21 cellular contexts compared by ENCODE assay signal in genomic region chr11:118000850-118001228, GRCh38. TPM values are rescaled to one million over a fixed set of nuclear protein-coding genes. Genes with fewer than 3 reads are reported as not detected.
DNase-seq lines count a peak whose midpoint lies in the region; ATAC-seq, FAIRE-seq and TF ChIP-seq lines count a peak whose summit lies in the region.
"Had no signal": no experiment of that assay in that cellular context is flagged by ENCODE, and none has a peak within 500 bp of the region (broad histone marks: within the 10 kb centered on the region; RNA-seq: fewer than 3 reads in every experiment).

No MANE protein-coding gene starts in this region.

- H3K4me3 ChIP-seq in CD8-positive, alpha-beta T cell (ENCODE audit: low read depth, low read length), result no peak overlapping the region
- H3K4me3 ChIP-seq in K562, result no peak overlapping the region

- H3K4me3 Mint-ChIP-seq in CD8-positive, alpha-beta T cell, result no peak overlapping the region
- peak overlapping the region; percentile 87 for H3K4me3 Mint-ChIP-seq in natural killer cell
- H3K4me3 Mint-ChIP-seq: WTC11 had no signal

- intact Hi-C loops in CD8-positive, alpha-beta T cell (cut with DNase I, micrococcal nuclease), result loop anchor here (5.0 kb wide), 2 partner anchors 51 to 174 kb away; no protein-coding TSS in a partner anchor
- intact Hi-C loops in K562 (cut with micrococcal nuclease) (no loop called here), natural killer cell (cut with micrococcal nuclease) (loop anchor here (10.0 kb wide), 1 partner anchor 224 kb away; the partner anchor contains the start of gene JAML)

- no peak for ATAC-seq in CD8-positive, alpha-beta T cell
- no peak for ATAC-seq in K562
- ATAC-seq in natural killer cell, result no peak
- ATAC-seq in HG02798 (IDR thresholded peaks at IDR 0.05; ENCODE audit: poor library complexity, unreplicated experiment), result no peak
- ATAC-seq: HCT116, WTC11 had no signal

- DNase-seq in CD8-positive, alpha-beta T cell, result no peak
- DNase-seq in OCI-M1 (lab: John Stamatoyannopoulos, UW) (peak; percentile 51), K562 (ENCODE audit: extremely low read depth in 1 of 4, low spot score in 3 of 4) (no peak), natural killer cell (no peak), NCI-H524 treated with DMSO at 0.1 percent for 48 hours (lab: John Stamatoyannopoulos, UW) (no peak), germinal center (ENCODE audit: low spot score) (no peak)
- DNase-seq: AML-193, brain microvascular endothelial cell, IMR-90, MV-4-11, naive B cell, NCI-H2029, NCI-H510A, SHP77, substantia nigra had no signal

- in situ Hi-C loops in K562 (cut with MboI), result no loop called here

- H3K79me2 ChIP-seq in K562 (ENCODE audit: control insufficient read depth, insufficient read depth, low read length), result no peaks in the 10 kb centered on the region

- no peak for FAIRE-seq in K562 (lab: Jason Lieb, UNC)
- FAIRE-seq: D721Med, G401.6 had no signal

- H3K4me1 Mint-ChIP-seq in CD8-positive, alpha-beta T cell (ENCODE audit: low read depth), result peaks cover 92% of the 10 kb centered on the region
- H3K4me1 Mint-ChIP-seq in natural killer cell, result peaks cover 83 to 92% of the 10 kb centered on the region in 2 donors

- no peaks in the 10 kb centered on the region for H3K27me3 Mint-ChIP-seq in CD8-positive, alpha-beta T cell (ENCODE audit: low read depth)
- H3K27me3 Mint-ChIP-seq in natural killer cell (ENCODE audit: low read depth in 2 of 2), result no peaks in the 10 kb centered on the region
- H3K27me3 Mint-ChIP-seq: naive B cell had no signal

- CTCF ChIA-PET in CD8-positive, alpha-beta T cell (lab: Charles Lee), result interaction anchor here (1.3 to 27.1 kb wide), 8 partner anchors 8 to 52 kb away, joined by 3 to 403 read pairs (median 20); partner anchors contain the start of gene IL10RA
- CTCF ChIA-PET in K562 (lab: Yijun Ruan, JAX; ENCODE audit: low intra/inter-chr PET ratio), result no interaction called here

- BruUV-seq in K562 (replicated peaks; lab: Mats Ljungman, UMichigan), result no TSS peak

- POLR2A ChIA-PET in CD8-positive, alpha-beta T cell (lab: Charles Lee), result interaction anchor here (0.7 to 27.3 kb wide), 8 partner anchors 6 to 185 kb away, joined by 3 to 633 read pairs (median 138); partner anchors contain the start of gene IL10RA
- POLR2A ChIA-PET in K562 (lab: Yijun Ruan, JAX), result interaction anchor here (0.5 to 2.3 kb wide), 8 partner anchors 9 to 191 kb away, joined by 3 to 7 read pairs (median 3); partner anchors contain the start of gene IL10RA

- H3K36me3 ChIP-seq in CD8-positive, alpha-beta T cell (ENCODE audit: insufficient read depth, low read length), result peaks cover 33% of the 10 kb centered on the region
- peaks cover 11% of the 10 kb centered on the region; the same call in 2 of the 3 replicates for H3K36me3 ChIP-seq in K562 (ENCODE audit: control insufficient read depth, insufficient read depth, low read length)
- H3K36me3 ChIP-seq: brain microvascular endothelial cell had no signal

- H3K9me3 ChIP-seq in CD8-positive, alpha-beta T cell (ENCODE audit: low read length), result no peaks in the 10 kb centered on the region
- H3K9me3 ChIP-seq in K562 (replicated peaks; ENCODE audit: control insufficient read depth, insufficient read depth, low read depth, low read length), result no peaks in the 10 kb centered on the region; the same call in 1 of the 2 replicates

- TF ChIP-seq POLR2A in K562 (conservative IDR thresholded peaks at IDR 0.05), result no peak

- H3K9me3 Mint-ChIP-seq in CD8-positive, alpha-beta T cell, result peaks cover 2% of the 10 kb centered on the region
- peaks cover 0 to 6% of the 10 kb centered on the region in 2 donors for H3K9me3 Mint-ChIP-seq in natural killer cell

- no peak for TF ChIP-seq EP300 in K562 (IDR thresholded peaks at IDR 0.05; ENCODE audit: low read length)

- peak overlapping the region; percentile 74 for H3K27ac Mint-ChIP-seq in CD8-positive, alpha-beta T cell
- H3K27ac Mint-ChIP-seq in natural killer cell, result peak overlapping the region; percentile 93 to 97
- H3K27ac Mint-ChIP-seq: WTC11 had no signal

- H4K20me1 ChIP-seq in K562 (replicated peaks; ENCODE audit: control insufficient read depth, insufficient read depth, low read length), result no peaks in the 10 kb centered on the region

- no peaks in the 10 kb centered on the region for H3K9me1 ChIP-seq in K562 (ENCODE audit: control insufficient read depth, insufficient read depth, low read length)

- H3K27ac ChIP-seq in CD8-positive, alpha-beta T cell (ENCODE audit: low read depth, low read length), result no peak overlapping the region
- peak overlapping the region; percentile 90 for H3K27ac ChIP-seq in K562 (ENCODE audit: extremely low read depth, low read depth, low read length)
- H3K27ac ChIP-seq: brain microvascular endothelial cell, HL-60 had no signal

- H3K9ac ChIP-seq in K562 (ENCODE audit: insufficient read depth in 1 of 2, low read depth in 2 of 2, low read length in 2 of 2), result peak overlapping the region; percentile 4 to 46; a peak in 2 of 4 replicates

- H3K36me3 Mint-ChIP-seq in CD8-positive, alpha-beta T cell, result peaks cover 59% of the 10 kb centered on the region
- peaks cover 19% of the 10 kb centered on the region for H3K36me3 Mint-ChIP-seq in natural killer cell
- H3K36me3 Mint-ChIP-seq: WTC11 had no signal

- no peak for TF ChIP-seq RAD21 in K562 (CRISPR knock-in tag; conservative IDR thresholded peaks at IDR 0.05 in 1 of 2, IDR thresholded peaks at IDR 0.05 in 1 of 2)

- no peak for TF ChIP-seq CTCF in CD8-positive, alpha-beta T cell (IDR thresholded peaks at IDR 0.05)
- TF ChIP-seq CTCF in K562 (IDR thresholded peaks at IDR 0.05 in 2 of 3, conservative IDR thresholded peaks at IDR 0.05 in 1 of 3; ENCODE audit: insufficient read depth in 2 of 3, low read depth in 1 of 3, low read length in 3 of 3) (peak in 1 of 3 experiments; percentile 16; a peak in 1 of 6 replicates), natural killer cell (IDR thresholded peaks at IDR 0.05) (no peak)

- H3K27me3 ChIP-seq in CD8-positive, alpha-beta T cell (ENCODE audit: insufficient read depth, low read length), result no peaks in the 10 kb centered on the region
- no peaks in the 10 kb centered on the region for H3K27me3 ChIP-seq in K562 (ENCODE audit: control insufficient read depth in 2 of 2, insufficient read depth in 2 of 2, low read length in 2 of 2)
- H3K27me3 ChIP-seq: brain microvascular endothelial cell had no signal

- 89% methylated on average over 1 of the region's 1 CpG for WGBS in K562 (ENCODE audit: insufficient coverage, low coverage, missing lambda C conversion rate)

- no peak overlapping the region for H3K4me2 ChIP-seq in K562 (ENCODE audit: insufficient read depth, low read length)

- H2AFZ ChIP-seq in K562 (ENCODE audit: low read depth, low read length), result peak overlapping the region; percentile 79; the same call in 1 of the 2 replicates

- peaks cover 75% of the 10 kb centered on the region for H3K4me1 ChIP-seq in CD8-positive, alpha-beta T cell (ENCODE audit: insufficient read depth, low read length)
- peaks cover 54 to 55% of the 10 kb centered on the region in 2 experiments for H3K4me1 ChIP-seq in K562 (replicated peaks in 1 of 2; ENCODE audit: control insufficient read depth in 2 of 2, insufficient read depth in 2 of 2, low read length in 2 of 2)

TF ChIP-seq in K562, 482 proteins besides CTCF, POLR2A, EP300 and RAD21:
- TF ChIP-seq ZNF197 (CRISPR knock-in tag; IDR thresholded peaks at IDR 0.05; ENCODE audit: low read depth) (0 out of 2 replicates have a peak, but pooled peaks have one; percentile 33), ZNF76 (CRISPR knock-in tag; IDR thresholded peaks at IDR 0.05; ENCODE audit: borderline replicate concordance) (no peak), ZNF146 (CRISPR knock-in tag; IDR thresholded peaks at IDR 0.05; ENCODE audit: unreplicated experiment) (no peak), NR4A1 (CRISPR knock-in tag; IDR thresholded peaks at IDR 0.05) (no peak), NR4A1 (tag; IDR thresholded peaks at IDR 0.05) (0 out of 2 replicates have a peak, but pooled peaks have one; percentile 35), TEAD1 (CRISPR knock-in tag; IDR thresholded peaks at IDR 0.05) (no peak)

RNA-seq across cellular contexts. Expression of gene IL10RA, which starts 14.6 kb away (rescaled TPM):
- total RNA-seq in CD8-positive, alpha-beta T cell, result 100 to 1,000 TPM; 295 to 299 TPM
- total RNA-seq in K562 (2011; cell fraction: chromatin; rRNA removed; ENCODE audit: low replicate concordance), result 33.8 and 58.3 TPM in 2 replicates
- total RNA-seq in K562 (2011; cell fraction: nucleolus; rRNA removed), result 34.2 and 42.5 TPM in 2 replicates
- total RNA-seq in K562 (2011; cell fraction: nucleoplasm; rRNA removed), result 41.9 and 43.4 TPM in 2 replicates
- total RNA-seq in K562 (2014; rRNA removed) (2.9 and 3.5 TPM in 2 replicates), K562 (2014; rRNA removed; fragmentation: Illumina TruSeq; extraction: Trizol) (2.0 and 2.9 TPM in 2 replicates), K562 (2015; rRNA removed; fragmentation: Illumina TruSeq; extraction: Trizol) (1.4 and 2.1 TPM in 2 replicates), K562 (2021) (4.6 and 4.9 TPM in 2 replicates), natural killer cell (100 to 1,000 TPM; 263 to 286 (median 268) TPM)
- polyA plus RNA-seq in K562 (2011; rRNA removed) (15.4 and 17.3 TPM in 2 replicates), K562 (2014; fragmentation: Illumina TruSeq; extraction: Trizol) (4.0 and 4.5 TPM in 2 replicates), K562 (2014; fragmentation: Nextera tagmentation; extraction: Ambion mirVana) (under 1 TPM; 0.17 to 0.48 TPM), K562 (2014; rRNA removed) (2.7 and 3.6 TPM in 2 replicates)
- 9.1 and 23.9 TPM in 2 replicates for polyA plus RNA-seq in K562 (2011; cell fraction: cytosol; rRNA removed)
- 18.2 and 38.1 TPM in 2 replicates for polyA plus RNA-seq in K562 (2011; cell fraction: nucleus; rRNA removed)
- polyA plus RNA-seq in K562 (2012), result 3.8 and 12.5 TPM in 2 replicates
- polyA minus RNA-seq in K562 (2011; rRNA and poly(A)+ RNA removed), result 19.8 and 20.3 TPM in 2 replicates
- polyA minus RNA-seq in K562 (2011; cell fraction: cytosol; rRNA and poly(A)+ RNA removed), result 7.5 and 11.4 TPM in 2 replicates
- 24.1 and 28.3 TPM in 2 replicates for polyA minus RNA-seq in K562 (2011; cell fraction: nucleus; rRNA and poly(A)+ RNA removed)
- total RNA-seq: IMR-90 had no signal

Comparison
In these comparisons a context has a peak if more than half of its experiments do, and no peak if none do; other contexts are left out.
1. RNA of gene IL10RA, which starts 14.6 kb away (total RNA-seq): 295 to 299 TPM in CD8-positive, alpha-beta T cell and 263 to 286 TPM in natural killer cell; 1.4 to 58.3 TPM in K562; every median in the first group is over 4 times any median in the second.